Comparison of ENCODE assay signal across 29 cellular contexts in genomic region chr18:11247381-11247970, GRCh38.
"Had no signal": no experiment of that assay in that cellular context is flagged by ENCODE, and none has a peak within 500 bp of the region (broad histone marks: within the 10 kb centered on the region; RNA-seq: fewer than 3 reads in every experiment).

No MANE protein-coding gene starts in this region.

- H3K27ac ChIP-seq: coronary artery, dorsolateral prefrontal cortex, gastrocnemius medialis, left ventricle myocardium inferior, pancreas, prostate gland, testis, transverse colon had no signal

- H3K27me3 Mint-ChIP-seq: activated naive CD8-positive, alpha-beta T cell had no signal

- H3K4me1 ChIP-seq: gastrocnemius medialis, left ventricle myocardium inferior, pancreas, prostate gland, testis, transverse colon had no signal

- H3K9me3 Mint-ChIP-seq: nephron progenitor cell; T-helper 2 cell treated with Interferon-gamma antibody and Interleukin-4, amounts not matched to agents 5 μg/mL and 100 μg/mL, for 36 hours had no signal

- H3K4me1 Mint-ChIP-seq: activated CD4-positive, alpha-beta T cell treated with anti-CD3 and anti-CD28 coated beads for 36 hours; nephron progenitor cell; T-cell had no signal

- FAIRE-seq: pancreas had no signal

- H3K27me3 ChIP-seq: gastrocnemius medialis, pancreas, testis, transverse colon had no signal

- DNase-seq: activated CD4-positive, alpha-beta T cell treated with anti-CD3 and anti-CD28 coated beads for 36 hours; activated CD4-positive, alpha-beta T cell treated with anti-CD3 and anti-CD28 coated beads, Interleukin-2, amount 50 U/mL, for 4 hours; activated CD4-positive, CD25-positive, alpha-beta regulatory T cell; activated naive CD4-positive, alpha-beta T cell treated with Interleukin-2 at 50 U/mL for 16 hours; activated T-cell treated with anti-CD3 and anti-CD28 coated beads for 4 hours; activated T-cell treated with anti-CD3 and anti-CD28 coated beads, Interleukin-2, amount 50 U/mL, for 72 hours; anterior cingulate cortex; dorsolateral prefrontal cortex; effector memory CD4-positive, alpha-beta T cell; gastrocnemius medialis; glutamatergic neuron; islet precursor cell; left ventricle myocardium inferior; mucosa of descending colon; nephron progenitor cell; pancreas; retina; stimulated activated CD4-positive, alpha-beta T cell treated with anti-CD3 and anti-CD28 coated beads, Interleukin-15, amount 100 ng/mL, for 24 hours; stimulated activated CD4-positive, alpha-beta T cell treated with anti-CD3 and anti-CD28 coated beads, Interleukin-2, amount 100 ng/mL, for 24 hours; stimulated activated naive CD4-positive, alpha-beta T cell; T-cell; testis; transverse colon had no signal

- H3K27ac Mint-ChIP-seq: activated CD4-positive, alpha-beta T cell treated with anti-CD3 and anti-CD28 coated beads for 36 hours; activated naive CD8-positive, alpha-beta T cell; activated T-cell treated with anti-CD3 and anti-CD28 coated beads, Interleukin-2, amount 50 U/mL, for 72 hours; brain; nephron progenitor cell; T-cell; T-helper 2 cell treated with Interferon-gamma antibody and Interleukin-4, amounts not matched to agents 5 μg/mL and 100 μg/mL, for 36 hours had no signal

- H3K36me3 ChIP-seq: gastrocnemius medialis, left ventricle myocardium inferior, pancreas, prostate gland, transverse colon had no signal

- H3K4me3 Mint-ChIP-seq: activated CD4-positive, alpha-beta T cell treated with anti-CD3 and anti-CD28 coated beads for 36 hours; activated naive CD8-positive, alpha-beta T cell; activated T-cell treated with anti-CD3 and anti-CD28 coated beads, Interleukin-2, amount 50 U/mL, for 72 hours; brain; nephron progenitor cell; T-cell; T-helper 2 cell treated with Interferon-gamma antibody and Interleukin-4, amounts not matched to agents 5 μg/mL and 100 μg/mL, for 36 hours had no signal

- H3K4me3 ChIP-seq: coronary artery, dorsolateral prefrontal cortex, gastrocnemius medialis, left ventricle myocardium inferior, lung, mucosa of descending colon, pancreas, prostate gland, testis, transverse colon had no signal

- H3K9me3 ChIP-seq: gastrocnemius medialis, pancreas, prostate gland, testis had no signal

- H3K36me3 Mint-ChIP-seq: activated naive CD8-positive, alpha-beta T cell; brain; T-cell had no signal
